Comparison of ENCODE assay signal across 21 cellular contexts in the genomic region with DNA sequence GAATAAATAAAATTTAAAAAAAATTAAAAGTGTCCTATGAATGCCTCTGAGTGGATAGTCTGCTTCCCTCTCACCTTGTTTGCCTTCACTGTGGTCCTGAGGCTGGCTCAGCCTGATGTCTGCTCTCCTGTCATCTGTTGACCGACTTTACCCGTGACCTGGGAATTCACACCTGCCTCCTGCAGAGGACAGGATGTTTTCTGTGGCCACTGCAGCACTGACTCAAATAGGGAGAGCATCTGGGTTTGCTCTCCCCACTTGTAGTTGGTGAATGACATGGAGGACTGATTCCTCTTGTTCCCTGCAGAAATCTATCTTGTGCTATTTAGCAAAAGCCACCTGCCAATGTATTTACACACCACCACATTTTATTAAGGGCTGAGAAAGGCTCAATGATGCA. TPM values are rescaled to one million over a fixed set of nuclear protein-coding genes. Genes with fewer than 3 reads are reported as not detected.
DNase-seq lines count a peak whose midpoint lies in the region; ATAC-seq lines count a peak whose summit lies in the region.
"Had no signal": no experiment of that assay in that cellular context is flagged by ENCODE, and none has a peak within 500 bp of the region (broad histone marks: within the 10 kb centered on the region; RNA-seq: fewer than 3 reads in every experiment).

No MANE protein-coding gene starts in this region.

- WGBS in trophoblast cell (ENCODE audit: extremely low coverage, insufficient coverage, insufficient read length), result no CpG with 5 or more reads among the region's 2 CpGs

- no peaks in the 10 kb centered on the region for H3K9me3 Mint-ChIP-seq in activated CD4-positive, alpha-beta T cell treated with anti-CD3 and anti-CD28 coated beads, Interleukin-2, amount 10 ng/mL, durations not matched to agents 24 days and 14 days
- H3K9me3 Mint-ChIP-seq: activated B cell treated with CpG ODN at 0.5 μM for 24 hours; CD4-positive, alpha-beta T cell; naive B cell had no signal

- no peak overlapping the region for H4K12ac ChIP-seq in trophoblast cell (ENCODE audit: low read depth, low read length)

- H3K4me1 ChIP-seq in trophoblast cell (ENCODE audit: control insufficient read depth in 1 of 2, insufficient read depth in 2 of 2, low read length in 2 of 2), result peaks cover 7 to 14% of the 10 kb centered on the region in 2 experiments
- H3K4me1 ChIP-seq: prostate gland had no signal

- no peak overlapping the region for H3K23ac ChIP-seq in trophoblast cell (ENCODE audit: low read length)

- peak overlapping the region; percentile 50 for H3K27ac Mint-ChIP-seq in activated CD4-positive, alpha-beta T cell treated with anti-CD3 and anti-CD28 coated beads, Interleukin-2, amount 10 ng/mL, durations not matched to agents 24 days and 14 days
- H3K27ac Mint-ChIP-seq: activated B cell treated with CpG ODN at 0.5 μM for 24 hours; CD4-positive, alpha-beta T cell had no signal

- H3K4me1 Mint-ChIP-seq in activated CD4-positive, alpha-beta T cell treated with anti-CD3 and anti-CD28 coated beads, Interleukin-2, amount 10 ng/mL, durations not matched to agents 24 days and 14 days, result peaks cover 20% of the 10 kb centered on the region
- H3K4me1 Mint-ChIP-seq: activated B cell treated with CpG ODN at 0.5 μM for 24 hours had no signal

- no peak overlapping the region for H3K4me2 ChIP-seq in trophoblast cell (ENCODE audit: low read length)
- H3K4me2 ChIP-seq: A549 had no signal

- DNase-seq in activated CD4-positive, alpha-beta T cell treated with anti-CD3 and anti-CD28 coated beads, Interleukin-2, amount 10 ng/mL, durations not matched to agents 24 days and 14 days, result peak; percentile 62
- DNase-seq in activated CD4-positive, alpha-beta T cell treated with anti-CD3 and anti-CD28 coated beads for 1 hour, result no peak
- DNase-seq in NCI-H2196 treated with DMSO at 0.1 percent for 48 hours (lab: John Stamatoyannopoulos, UW; ENCODE audit: unreplicated experiment), result peak; percentile 28
- no peak for DNase-seq in trophoblast cell
- no peak for DNase-seq in H7
- DNase-seq in effector CD8-positive, alpha-beta T cell (lab: John Stamatoyannopoulos, UW), result no peak
- DNase-seq: activated B cell treated with CpG ODN at 0.5 μM for 24 hours; CD4-positive, alpha-beta T cell; GOT3; Kasumi-1; left ventricle myocardium superior; naive B cell; NCI-H1436 treated with DMSO at 0.1 percent for 48 hours; NCI-H524; stimulated activated CD4-positive, alpha-beta T cell treated with anti-CD3 and anti-CD28 coated beads, Interleukin-12 subunit alpha, Interleukin-12 subunit beta, amount 100 ng/mL, for 4 hours had no signal

- no peak overlapping the region for H3K14ac ChIP-seq in trophoblast cell (ENCODE audit: low read length)

- no peak overlapping the region for H3K18ac ChIP-seq in trophoblast cell (ENCODE audit: low read length)

- no peaks in the 10 kb centered on the region for H3K36me3 ChIP-seq in trophoblast cell (ENCODE audit: control insufficient read depth in 1 of 2, insufficient read depth in 2 of 2, low read length in 2 of 2)
- H3K36me3 ChIP-seq in H7 (replicated peaks; ENCODE audit: control insufficient read depth, insufficient read depth, low read length), result no peaks in the 10 kb centered on the region
- H3K36me3 ChIP-seq: prostate gland had no signal

- no peak overlapping the region for H3K9ac ChIP-seq in trophoblast cell (ENCODE audit: low read length)

- H2AFZ ChIP-seq in trophoblast cell (ENCODE audit: insufficient read depth, low read length, poor library complexity), result no peak overlapping the region

- ATAC-seq in GM21619 (IDR thresholded peaks at IDR 0.05; ENCODE audit: unreplicated experiment) (peak; percentile 66), HG03571 (IDR thresholded peaks at IDR 0.05; ENCODE audit: unreplicated experiment) (no peak)
- ATAC-seq: A549, left ventricle myocardium superior had no signal

- H3K27me3 Mint-ChIP-seq in activated CD4-positive, alpha-beta T cell treated with anti-CD3 and anti-CD28 coated beads, Interleukin-2, amount 10 ng/mL, durations not matched to agents 24 days and 14 days, result peaks cover 5% of the 10 kb centered on the region
- H3K27me3 Mint-ChIP-seq: activated B cell treated with CpG ODN at 0.5 μM for 24 hours; CD4-positive, alpha-beta T cell; naive B cell had no signal

- peak overlapping the region; percentile 68 for H2BK120ac ChIP-seq in trophoblast cell (ENCODE audit: insufficient read depth, low read length, poor library complexity)

- no peak overlapping the region for H3K4me3 Mint-ChIP-seq in activated CD4-positive, alpha-beta T cell treated with anti-CD3 and anti-CD28 coated beads, Interleukin-2, amount 10 ng/mL, durations not matched to agents 24 days and 14 days
- H3K4me3 Mint-ChIP-seq: activated B cell treated with CpG ODN at 0.5 μM for 24 hours; CD4-positive, alpha-beta T cell; naive B cell had no signal

- no peak overlapping the region for H3K4ac ChIP-seq in trophoblast cell (ENCODE audit: low read depth, low read length)

- H2BK5ac ChIP-seq in trophoblast cell (ENCODE audit: low read depth, low read length, poor library complexity), result no peak overlapping the region

- no peak overlapping the region for H2BK12ac ChIP-seq in trophoblast cell (ENCODE audit: low read length)

- no peaks in the 10 kb centered on the region for H3K9me3 ChIP-seq in trophoblast cell (ENCODE audit: insufficient read depth, low read depth, low read length)
- H3K9me3 ChIP-seq: prostate gland had no signal

- intact Hi-C loops in activated CD4-positive, alpha-beta T cell treated with anti-CD3 and anti-CD28 coated beads, Interleukin-2, amount 10 ng/mL, durations not matched to agents 24 days and 14 days (cut with micrococcal nuclease), result no loop called here

- no peak overlapping the region for H4K91ac ChIP-seq in trophoblast cell (ENCODE audit: low read depth, low read length)

- no peaks in the 10 kb centered on the region for H3K36me3 Mint-ChIP-seq in activated CD4-positive, alpha-beta T cell treated with anti-CD3 and anti-CD28 coated beads, Interleukin-2, amount 10 ng/mL, durations not matched to agents 24 days and 14 days (ENCODE audit: low read depth)

- H3K27ac ChIP-seq in trophoblast cell (ENCODE audit: low read depth, low read length), result no peak overlapping the region
- H3K27ac ChIP-seq: A549, prostate gland had no signal

- H2AK5ac ChIP-seq in trophoblast cell (ENCODE audit: low read length), result no peak overlapping the region

- peaks cover 9% of the 10 kb centered on the region for H3K79me1 ChIP-seq in trophoblast cell (ENCODE audit: low read length)

- no peaks in the 10 kb centered on the region for H3K79me2 ChIP-seq in trophoblast cell (ENCODE audit: control insufficient read depth, insufficient read depth, low read length, poor library complexity)

- H3K4me3 ChIP-seq in trophoblast cell (ENCODE audit: low read depth, low read length) (no peak overlapping the region), H7 (ENCODE audit: insufficient read depth, low read depth, low read length) (no peak overlapping the region)
- H3K4me3 ChIP-seq: A549, prostate gland had no signal

- no peak overlapping the region for H4K8ac ChIP-seq in trophoblast cell (ENCODE audit: low read depth, low read length)

- no peaks in the 10 kb centered on the region for H3K27me3 ChIP-seq in trophoblast cell (ENCODE audit: insufficient read depth, low read length)
- no peaks in the 10 kb centered on the region for H3K27me3 ChIP-seq in H7 (ENCODE audit: control insufficient read depth, insufficient read depth, low read length)

RNA-seq across cellular contexts. Expression of gene ERVFRD-1, which starts 52.4 kb away (rescaled TPM):
- not detected in 2 replicates for total RNA-seq in activated CD4-positive, alpha-beta T cell treated with anti-CD3 and anti-CD28 coated beads, Interleukin-2, amount 10 ng/mL, durations not matched to agents 24 days and 14 days
- 216 and 232 TPM in 2 replicates for polyA plus RNA-seq in trophoblast cell (2013)
- not detected in 2 replicates for total RNA-seq in H7 (2014; rRNA removed; shearing (Covaris generic))
- total RNA-seq: activated B cell treated with CpG ODN at 0.5 μM for 24 hours; CD4-positive, alpha-beta T cell; cerebellum; fibroblast of villous mesenchyme; prostate gland had no signal
- polyA plus RNA-seq: A549 had no signal

Comparison
In these comparisons a context has a peak if more than half of its experiments do, and no peak if none do; other contexts are left out.
1. DNase-seq: peak in activated CD4-positive, alpha-beta T cell treated with anti-CD3 and anti-CD28 coated beads, Interleukin-2, amount 10 ng/mL, durations not matched to agents 24 days and 14 days (single experiment) and NCI-H2196 treated with DMSO at 0.1 percent for 48 hours (single experiment); none in activated CD4-positive, alpha-beta T cell treated with anti-CD3 and anti-CD28 coated beads for 1 hour (single experiment), trophoblast cell (0 of 2), H7 (single experiment) and effector CD8-positive, alpha-beta T cell (single experiment).